Comparison of ENCODE assay signal across 13 cellular contexts in the genomic region with DNA sequence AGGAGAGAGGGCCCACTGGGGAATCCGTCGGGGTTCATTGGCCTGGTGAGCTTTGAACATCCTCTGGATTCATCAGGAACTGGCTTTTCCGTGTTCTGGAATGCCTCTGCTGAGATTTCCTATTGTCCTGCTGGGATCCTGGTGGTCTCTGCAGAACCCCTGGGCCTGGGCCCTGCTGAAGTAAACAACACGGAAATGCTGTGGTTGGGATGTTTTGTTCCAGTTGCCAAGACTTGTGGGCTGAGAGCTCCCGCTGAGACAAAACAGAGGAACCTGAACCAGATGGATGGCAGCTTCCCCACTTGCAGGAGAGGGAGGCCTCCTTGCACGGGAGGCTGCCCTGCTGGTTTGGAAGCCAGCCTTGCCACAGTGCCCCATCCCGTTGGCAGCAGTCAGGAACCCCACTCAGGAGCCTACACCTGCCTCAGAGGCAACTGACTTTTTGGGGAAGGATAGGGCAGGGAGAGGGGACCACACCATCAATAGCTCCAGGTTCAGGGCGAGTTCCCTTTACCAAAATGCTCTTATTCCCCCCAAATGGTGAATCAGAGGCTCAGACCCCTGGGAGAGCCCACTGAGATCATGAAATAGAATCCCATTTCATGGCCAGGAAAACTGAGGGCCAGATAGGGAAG.
DNase-seq lines count a peak whose midpoint lies in the region; TF ChIP-seq lines count a peak whose summit lies in the region.
"Had no signal": no experiment of that assay in that cellular context is flagged by ENCODE, and none has a peak within 500 bp of the region (broad histone marks: within the 10 kb centered on the region; RNA-seq: fewer than 3 reads in every experiment).

No MANE protein-coding gene starts in this region.

- H3K9me3 ChIP-seq in HUES48 (ENCODE audit: control insufficient read depth, insufficient read depth, low read length) = no peaks in the 10 kb centered on the region
- H3K9me3 ChIP-seq: BE2C, upper lobe of right lung had no signal

- in situ Hi-C loops in astrocyte of the cerebellum (cut with HindIII; ENCODE audit: low sequenced_read_pairs) = no loop called here

- no peaks in the 10 kb centered on the region for H3K36me3 ChIP-seq in HUES48 (ENCODE audit: control insufficient read depth, insufficient read depth, low read length)
- H3K36me3 ChIP-seq: BE2C, upper lobe of right lung had no signal

- no peaks in the 10 kb centered on the region for H3K27me3 ChIP-seq in HUES48 (ENCODE audit: control insufficient read depth, insufficient read depth, low read length)
- H3K27me3 ChIP-seq: BE2C, upper lobe of right lung had no signal

- no peak overlapping the region for H3K9ac ChIP-seq in HUES48 (ENCODE audit: low read depth, low read length)

- H3K4me3 ChIP-seq in HUES48 (ENCODE audit: low read depth, low read length) (no peak overlapping the region), astrocyte of the cerebellum (ENCODE audit: low read depth, low read length) (no peak overlapping the region)
- H3K4me3 ChIP-seq: upper lobe of right lung had no signal

- DNase-seq in AG08395 (ENCODE audit: low spot score) (peak; percentile 54), astrocyte of the cerebellum (ENCODE audit: low read depth) (peak; percentile 95), islet precursor cell (peak; percentile 51), foreskin melanocyte (no peak), NCI-H1694 (lab: John Stamatoyannopoulos, UW) (no peak), NCI-H187 (lab: John Stamatoyannopoulos, UW) (no peak)
- no peak for DNase-seq in stimulated activated CD4-positive, alpha-beta T cell treated with anti-CD3 and anti-CD28 coated beads, Interleukin-4, amount 100 ng/mL, for 24 hours
- DNase-seq: BE2C; NCI-H1436 treated with DMSO at 0.1 percent for 48 hours; NCI-H748 treated with DMSO at 0.1 percent for 48 hours; stimulated activated CD4-positive, alpha-beta T cell treated with anti-CD3 and anti-CD28 coated beads, Interleukin-2, amount 100 ng/mL, for 24 hours; upper lobe of right lung had no signal

- H3K4me1 ChIP-seq in HUES48 (ENCODE audit: control insufficient read depth, insufficient read depth, low read length) = peaks cover 7% of the 10 kb centered on the region; the same call in 1 of the 2 replicates

- H3K27ac ChIP-seq in HUES48 (ENCODE audit: low read depth, low read length) = peak overlapping the region; percentile 59
- H3K27ac ChIP-seq: upper lobe of right lung had no signal

- no peak for TF ChIP-seq CTCF in astrocyte of the cerebellum (IDR thresholded peaks at IDR 0.05; ENCODE audit: low read depth, low read length, missing control alignments)

Comparison
In these comparisons a context has a peak if more than half of its experiments do, and no peak if none do; other contexts are left out.
1. DNase-seq: peak in AG08395 (single experiment), astrocyte of the cerebellum (single experiment) and islet precursor cell (single experiment); none in foreskin melanocyte (single experiment), NCI-H1694 (single experiment), stimulated activated CD4-positive, alpha-beta T cell treated with anti-CD3 and anti-CD28 coated beads, Interleukin-4, amount 100 ng/mL, for 24 hours (single experiment) and NCI-H187 (0 of 2).